Comparison of ENCODE assay signal across 10 cellular contexts in genomic region chr19:53308339-53308811, GRCh38. TPM values are rescaled to one million over a fixed set of nuclear protein-coding genes. Genes with fewer than 3 reads are reported as not detected.
DNase-seq lines count a peak whose midpoint lies in the region; ATAC-seq, FAIRE-seq and TF ChIP-seq lines count a peak whose summit lies in the region.
"Had no signal": no experiment of that assay in that cellular context is flagged by ENCODE, and none has a peak within 500 bp of the region (broad histone marks: within the 10 kb centered on the region; RNA-seq: fewer than 3 reads in every experiment).

No MANE protein-coding gene starts in this region.

- no peaks in the 10 kb centered on the region for H3K36me3 Mint-ChIP-seq in neural crest cell (ENCODE audit: low read depth)

- no peak for ATAC-seq in HG02840 (IDR thresholded peaks at IDR 0.05; ENCODE audit: low FRiP score, unreplicated experiment)
- no peak for ATAC-seq in GM21723 (IDR thresholded peaks at IDR 0.05; ENCODE audit: unreplicated experiment)
- ATAC-seq in HG03442 (IDR thresholded peaks at IDR 0.05; ENCODE audit: unreplicated experiment): no peak

- peak; percentile 49 for TF ChIP-seq CTCF in LNCaP clone FGC (IDR thresholded peaks at IDR 0.05; ENCODE audit: control insufficient read depth, extremely low read depth, insufficient read depth)
- peak in 1 of 2 donors; percentile 22 for TF ChIP-seq CTCF in endothelial cell of umbilical vein (IDR thresholded peaks at IDR 0.05; ENCODE audit: extremely low read depth in 1 of 2, insufficient read depth in 1 of 2, low read depth in 1 of 2, low read length in 2 of 2)
- TF ChIP-seq CTCF in neural crest cell (conservative IDR thresholded peaks at IDR 0.05): peak; percentile 76

- H3K4me1 ChIP-seq in endothelial cell of umbilical vein (ENCODE audit: control insufficient read depth, extremely low read depth, insufficient read depth, low read length): no peaks in the 10 kb centered on the region

- no peaks in the 10 kb centered on the region for H4K20me1 ChIP-seq in endothelial cell of umbilical vein (replicated peaks; ENCODE audit: control insufficient read depth, extremely low read depth, insufficient read depth, low read length)

- H3K4me3 Mint-ChIP-seq in neural crest cell: no peak overlapping the region

- peaks cover 15% of the 10 kb centered on the region for H3K9me3 Mint-ChIP-seq in neural crest cell

- H3K27me3 Mint-ChIP-seq in neural crest cell (ENCODE audit: low read depth): peaks cover 50% of the 10 kb centered on the region

- H3K27ac ChIP-seq in endothelial cell of umbilical vein (ENCODE audit: insufficient read depth, low read depth, low read length): no peak overlapping the region

- H3K4me1 Mint-ChIP-seq in neural crest cell: no peaks in the 10 kb centered on the region

- POLR2A ChIA-PET in endothelial cell of umbilical vein (lab: Charles Lee): no interaction called here

- H3K9ac ChIP-seq in endothelial cell of umbilical vein (replicated peaks; ENCODE audit: extremely low read depth, insufficient read depth, low read length): no peak overlapping the region

- no peak overlapping the region for H2AFZ ChIP-seq in endothelial cell of umbilical vein (ENCODE audit: low read depth, low read length)

- no peak overlapping the region for H3K27ac Mint-ChIP-seq in neural crest cell (ENCODE audit: unreplicated experiment)
- H3K27ac Mint-ChIP-seq: stimulated activated naive B cell treated with anti-CD40 and anti-IgM and Interleukin-4, amounts not matched to agents 10 μg/mL and 1 μg/mL and 100 μg/mL, for 72 hours had no signal

- no TSS peak for BruUV-seq in endothelial cell of umbilical vein (replicated peaks; lab: Mats Ljungman, UMichigan)

- no peaks in the 10 kb centered on the region for H3K79me2 ChIP-seq in endothelial cell of umbilical vein (ENCODE audit: control insufficient read depth, insufficient read depth, low read length)

- no peaks in the 10 kb centered on the region for H3K36me3 ChIP-seq in endothelial cell of umbilical vein (ENCODE audit: control insufficient read depth in 2 of 2, extremely low read depth in 1 of 2, insufficient read depth in 2 of 2, low read length in 2 of 2)

- no peak for FAIRE-seq in endothelial cell of umbilical vein (lab: Jason Lieb, UNC)

- no peaks in the 10 kb centered on the region for H3K27me3 ChIP-seq in endothelial cell of umbilical vein (ENCODE audit: control insufficient read depth in 2 of 2, insufficient read depth in 2 of 2, low read length in 2 of 2)

- no peaks in the 10 kb centered on the region for H3K9me3 ChIP-seq in endothelial cell of umbilical vein (replicated peaks; ENCODE audit: control insufficient read depth, insufficient read depth, low read length)

- TF ChIP-seq POLR2A in endothelial cell of umbilical vein (IDR thresholded peaks at IDR 0.05; ENCODE audit: low read depth, low read length): no peak

- CTCF ChIA-PET in endothelial cell of umbilical vein (lab: Charles Lee): no interaction called here

- dilution Hi-C loops in endothelial cell of umbilical vein (cut with MboI; ENCODE audit: extremely low pct_ligation_motif_present, low sequenced_read_pairs): no loop called here

- H3K4me3 ChIP-seq in LNCaP clone FGC (ENCODE audit: low read depth, low read length): no peak overlapping the region; the same call in 1 of the 2 replicates
- H3K4me3 ChIP-seq in endothelial cell of umbilical vein (replicated peaks in 1 of 3; ENCODE audit: insufficient read depth in 1 of 3, low read depth in 1 of 3, low read length in 3 of 3): no peak overlapping the region

- DNase-seq in COLO829 (ENCODE audit: low spot score): peak; percentile 3
- DNase-seq in LNCaP clone FGC (ENCODE audit: low read depth): no peak
- DNase-seq in endothelial cell of umbilical vein (ENCODE audit: low read depth, low spot score): peak; percentile 6
- peak; percentile 26 for DNase-seq in neural crest cell (ENCODE audit: low read depth, low spot score)
- DNase-seq in mesenteric fat pad (ENCODE audit: low spot score): no peak
- DNase-seq: NCI-H1436 treated with DMSO at 0.1 percent for 48 hours; stimulated activated naive B cell treated with anti-CD40 and anti-IgM and Interleukin-4, amounts not matched to agents 10 μg/mL and 1 μg/mL and 100 μg/mL, for 72 hours had no signal

- no peak overlapping the region for H3K4me2 ChIP-seq in endothelial cell of umbilical vein (ENCODE audit: insufficient read depth, low read length)

- H3K9me1 ChIP-seq in endothelial cell of umbilical vein (replicated peaks; ENCODE audit: control insufficient read depth, extremely low read depth, insufficient read depth, low read length): no peaks in the 10 kb centered on the region

- intact Hi-C loops in endothelial cell of umbilical vein (cut with micrococcal nuclease): no loop called here

TF ChIP-seq in endothelial cell of umbilical vein, 7 proteins besides CTCF, POLR2A, EP300 and RAD21:
- TF ChIP-seq JUN (IDR thresholded peaks at IDR 0.05; ENCODE audit: borderline replicate concordance, insufficient read depth, insufficient read length, low read depth): no peak
- TF ChIP-seq FOS (IDR thresholded peaks at IDR 0.05; ENCODE audit: borderline replicate concordance, insufficient read depth, low read length): no peak
- no peak for TF ChIP-seq EZH2 (IDR thresholded peaks at IDR 0.05; ENCODE audit: borderline replicate concordance, low read depth, low read length, severe bottlenecking)
- no peak for TF ChIP-seq MAX (IDR thresholded peaks at IDR 0.05; ENCODE audit: insufficient read depth, insufficient read length)
- no peak for TF ChIP-seq POLR2AphosphoS5 (IDR thresholded peaks at IDR 0.05; ENCODE audit: insufficient read depth, low read depth, low read length)
- no peak for TF ChIP-seq GATA2 (IDR thresholded peaks at IDR 0.05; ENCODE audit: insufficient read depth, insufficient read length, low read depth, low read length)
- TF ChIP-seq MYC (IDR thresholded peaks at IDR 0.05; ENCODE audit: low read depth, low read length): no peak

RNA-seq across cellular contexts. Expression of gene ZNF845, which starts 25.2 kb away (rescaled TPM):
- 4.6 and 5.0 TPM in 2 replicates for total RNA-seq in endothelial cell of umbilical vein
- 0.78 and 0.88 TPM in 2 replicates for polyA plus RNA-seq in endothelial cell of umbilical vein
- 1.2 and 1.5 TPM in 2 replicates for polyA plus RNA-seq in endothelial cell of umbilical vein (2011; cell fraction: cytosol; rRNA removed)
- 1.9 and 2.3 TPM in 2 replicates for polyA plus RNA-seq in endothelial cell of umbilical vein (2011; cell fraction: nucleus; rRNA removed)
- polyA plus RNA-seq in endothelial cell of umbilical vein (2012): 3.5 and 4.0 TPM in 2 replicates
- 4.1 and 5.8 TPM in 2 replicates for polyA minus RNA-seq in endothelial cell of umbilical vein
- 2.9 TPM for polyA minus RNA-seq in endothelial cell of umbilical vein (2011; cell fraction: cytosol; rRNA and poly(A)+ RNA removed)
- 3.0 and 5.0 TPM in 2 replicates for polyA minus RNA-seq in endothelial cell of umbilical vein (2011; cell fraction: nucleus; rRNA and poly(A)+ RNA removed)
- 7.9 and 8.2 TPM in 2 replicates for total RNA-seq in neural crest cell
- 4.8 TPM for total RNA-seq in mesenteric fat pad

RNA-seq across cellular contexts. Expression of gene VN1R4, which starts 40.9 kb away (rescaled TPM):
- total RNA-seq in endothelial cell of umbilical vein (not detected in 2 replicates), neural crest cell (not detected in 2 replicates), mesenteric fat pad (not detected)
- not detected in 2 replicates for polyA plus RNA-seq in endothelial cell of umbilical vein
- not detected in 2 replicates for polyA plus RNA-seq in endothelial cell of umbilical vein (2011; cell fraction: cytosol; rRNA removed)
- polyA plus RNA-seq in endothelial cell of umbilical vein (2011; cell fraction: nucleus; rRNA removed): not detected in 2 replicates
- not detected in 2 replicates for polyA plus RNA-seq in endothelial cell of umbilical vein (2012)
- polyA minus RNA-seq in endothelial cell of umbilical vein: not detected in 2 replicates
- not detected for polyA minus RNA-seq in endothelial cell of umbilical vein (2011; cell fraction: cytosol; rRNA and poly(A)+ RNA removed)
- not detected in 2 replicates for polyA minus RNA-seq in endothelial cell of umbilical vein (2011; cell fraction: nucleus; rRNA and poly(A)+ RNA removed)

RNA-seq across cellular contexts. Expression of gene VN1R2, which starts 50.3 kb away (rescaled TPM):
- total RNA-seq in endothelial cell of umbilical vein (not detected in 2 replicates), neural crest cell (not detected in 2 replicates), mesenteric fat pad (not detected)
- polyA plus RNA-seq in endothelial cell of umbilical vein: not detected in 2 replicates
- polyA plus RNA-seq in endothelial cell of umbilical vein (2011; cell fraction: cytosol; rRNA removed): not detected in 2 replicates
- not detected in 2 replicates for polyA plus RNA-seq in endothelial cell of umbilical vein (2011; cell fraction: nucleus; rRNA removed)
- not detected in 2 replicates for polyA plus RNA-seq in endothelial cell of umbilical vein (2012)
- polyA minus RNA-seq in endothelial cell of umbilical vein: not detected in 2 replicates
- not detected for polyA minus RNA-seq in endothelial cell of umbilical vein (2011; cell fraction: cytosol; rRNA and poly(A)+ RNA removed)
- not detected in 2 replicates for polyA minus RNA-seq in endothelial cell of umbilical vein (2011; cell fraction: nucleus; rRNA and poly(A)+ RNA removed)

RNA-seq across cellular contexts. Expression of gene ZNF677, which starts 53.7 kb away (rescaled TPM):
- 15.8 and 21.0 TPM in 2 replicates for total RNA-seq in endothelial cell of umbilical vein
- polyA plus RNA-seq in endothelial cell of umbilical vein: 10.0 and 13.4 TPM in 2 replicates
- polyA plus RNA-seq in endothelial cell of umbilical vein (2011; cell fraction: cytosol; rRNA removed): 11.5 and 14.3 TPM in 2 replicates
- polyA plus RNA-seq in endothelial cell of umbilical vein (2011; cell fraction: nucleus; rRNA removed): 14.6 and 19.2 TPM in 2 replicates
- 12.4 and 12.8 TPM in 2 replicates for polyA plus RNA-seq in endothelial cell of umbilical vein (2012)
- 15.2 and 20.4 TPM in 2 replicates for polyA minus RNA-seq in endothelial cell of umbilical vein
- polyA minus RNA-seq in endothelial cell of umbilical vein (2011; cell fraction: cytosol; rRNA and poly(A)+ RNA removed): not detected
- 15.1 and 17.1 TPM in 2 replicates for polyA minus RNA-seq in endothelial cell of umbilical vein (2011; cell fraction: nucleus; rRNA and poly(A)+ RNA removed)
- total RNA-seq in neural crest cell: 26.3 and 27.0 TPM in 2 replicates
- 9.3 TPM for total RNA-seq in mesenteric fat pad

RNA-seq across cellular contexts. Expression of gene ZNF525, which starts 57.1 kb away (rescaled TPM):
- total RNA-seq in endothelial cell of umbilical vein (3.7 and 3.8 TPM in 2 replicates), neural crest cell (6.9 and 8.4 TPM in 2 replicates), mesenteric fat pad (4.8 TPM)
- 0.59 and 1.2 TPM in 2 replicates for polyA plus RNA-seq in endothelial cell of umbilical vein
- 1.2 and 1.3 TPM in 2 replicates for polyA plus RNA-seq in endothelial cell of umbilical vein (2011; cell fraction: cytosol; rRNA removed)
- polyA plus RNA-seq in endothelial cell of umbilical vein (2011; cell fraction: nucleus; rRNA removed): 3.6 and 4.1 TPM in 2 replicates
- 1.9 and 2.1 TPM in 2 replicates for polyA plus RNA-seq in endothelial cell of umbilical vein (2012)
- polyA minus RNA-seq in endothelial cell of umbilical vein: 1.2 and 3.0 TPM in 2 replicates
- 2.0 TPM for polyA minus RNA-seq in endothelial cell of umbilical vein (2011; cell fraction: cytosol; rRNA and poly(A)+ RNA removed)
- 1.8 and 3.7 TPM in 2 replicates for polyA minus RNA-seq in endothelial cell of umbilical vein (2011; cell fraction: nucleus; rRNA and poly(A)+ RNA removed)

Comparison
In these comparisons a context has a peak if more than half of its experiments do, and no peak if none do; other contexts are left out.
1. DNase-seq: peak in COLO829 (single experiment), endothelial cell of umbilical vein (single experiment) and neural crest cell (single experiment); none in LNCaP clone FGC (single experiment) and mesenteric fat pad (single experiment).